9 cellular contexts compared by ENCODE assay signal in the genomic region with DNA sequence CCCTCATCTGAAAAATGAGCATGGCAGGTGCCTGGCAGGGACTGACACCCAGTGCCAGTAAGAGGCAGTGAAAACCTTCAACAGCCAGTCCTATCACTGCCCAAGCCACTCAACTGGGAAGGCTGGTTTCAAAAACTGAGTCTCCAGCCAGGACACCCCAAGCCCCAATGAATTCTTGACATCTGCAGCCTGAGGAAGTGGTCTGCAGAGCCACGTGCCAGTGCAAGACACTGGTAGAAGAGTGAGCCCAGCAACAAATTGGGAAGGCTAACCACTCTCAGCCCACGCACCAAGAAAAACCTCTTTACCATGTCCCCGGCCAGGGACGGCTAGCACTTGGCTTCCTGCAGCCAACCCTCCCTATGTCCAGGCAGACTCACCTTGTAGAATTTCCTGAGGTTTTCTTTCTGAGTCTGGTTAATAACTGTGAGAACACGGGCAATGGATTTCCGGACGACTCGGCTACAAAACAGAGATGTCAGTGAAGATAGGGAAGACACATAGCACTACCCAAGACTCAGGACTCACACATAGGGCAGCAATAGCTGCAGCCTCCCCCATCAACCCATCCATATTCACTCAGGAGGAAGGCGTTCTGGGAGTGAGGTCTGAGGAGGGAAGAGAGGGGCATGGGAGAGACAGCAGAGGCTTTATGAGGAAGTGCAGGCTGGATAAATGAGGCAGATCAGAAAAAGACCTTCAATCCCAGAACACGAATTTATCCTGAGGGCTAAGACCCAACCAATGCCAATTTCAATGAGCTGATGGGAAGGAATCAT. TPM values are rescaled to one million over a fixed set of nuclear protein-coding genes. Genes with fewer than 3 reads are reported as not detected.
DNase-seq lines count a peak whose midpoint lies in the region; ATAC-seq and TF ChIP-seq lines count a peak whose summit lies in the region.
"Had no signal": no experiment of that assay in that cellular context is flagged by ENCODE, and none has a peak within 500 bp of the region (broad histone marks: within the 10 kb centered on the region; RNA-seq: fewer than 3 reads in every experiment).

No MANE protein-coding gene starts in this region.

- CTCF ChIA-PET in CD8-positive, alpha-beta memory T cell (lab: Charles Lee) = interaction anchor here (1.6 to 3.0 kb wide), 4 partner anchors 8 to 87 kb away, joined by 8 to 31 read pairs (median 12); partner anchors contain the start of genes NR6A1 and WDR38

- H3K4me1 Mint-ChIP-seq in CD8-positive, alpha-beta memory T cell = peaks cover 26 to 48% (median 31%) of the 10 kb centered on the region in 3 donors
- peaks cover 43% of the 10 kb centered on the region for H3K4me1 Mint-ChIP-seq in nephron progenitor cell

- peak overlapping the region; percentile 88 to 99 (median 96) for H3K4me3 Mint-ChIP-seq in CD8-positive, alpha-beta memory T cell
- peak overlapping the region; percentile 92 for H3K4me3 Mint-ChIP-seq in nephron progenitor cell

- TF ChIP-seq CTCF in coronary artery (IDR thresholded peaks at IDR 0.05) = no peak
- TF ChIP-seq CTCF in nephron progenitor cell (IDR thresholded peaks at IDR 0.05) = no peak

- H3K27ac Mint-ChIP-seq in CD8-positive, alpha-beta memory T cell = peak overlapping the region; percentile 30 to 98 (median 98)
- peak overlapping the region; percentile 99 for H3K27ac Mint-ChIP-seq in nephron progenitor cell

- no peaks in the 10 kb centered on the region for H3K27me3 ChIP-seq in CD8-positive, alpha-beta memory T cell (ENCODE audit: insufficient read depth, low read length, poor library complexity, severe bottlenecking)

- POLR2A ChIA-PET in CD8-positive, alpha-beta memory T cell (lab: Charles Lee) = interaction anchor here (2.6 to 3.2 kb wide), 2 partner anchors 10 to 89 kb away, joined by 17 to 35 read pairs; partner anchors contain the start of gene NR6A1

- H3K4me1 ChIP-seq in CD8-positive, alpha-beta memory T cell (ENCODE audit: insufficient read depth, low read length) = peaks cover 21% of the 10 kb centered on the region

- no peak for TF ChIP-seq POLR2A in erythroblast (IDR thresholded peaks at IDR 0.05; ENCODE audit: low read length)

- ATAC-seq in GM21367 (IDR thresholded peaks at IDR 0.05; ENCODE audit: unreplicated experiment) = no peak
- ATAC-seq in HG03108 (IDR thresholded peaks at IDR 0.05; ENCODE audit: unreplicated experiment) = no peak

- peak overlapping the region; percentile 96 for H3K27ac ChIP-seq in CD8-positive, alpha-beta memory T cell (ENCODE audit: low read depth, low read length)
- peak overlapping the region in 1 of 2 donors; percentile 93 for H3K27ac ChIP-seq in coronary artery

- peak overlapping the region; percentile 88 for H3K4me3 ChIP-seq in CD8-positive, alpha-beta memory T cell (ENCODE audit: low read length)
- peak overlapping the region; percentile 75 for H3K4me3 ChIP-seq in coronary artery

- peaks cover 32% of the 10 kb centered on the region for H3K36me3 ChIP-seq in CD8-positive, alpha-beta memory T cell (ENCODE audit: insufficient read depth, low read length)

- H3K36me3 Mint-ChIP-seq in CD8-positive, alpha-beta memory T cell = peaks cover 4 to 56% (median 12%) of the 10 kb centered on the region in 3 donors
- H3K36me3 Mint-ChIP-seq in nephron progenitor cell (ENCODE audit: low read depth) = peaks cover 36% of the 10 kb centered on the region

- DNase-seq in CD8-positive, alpha-beta memory T cell = no peak
- DNase-seq in MV-4-11 (lab: John Stamatoyannopoulos, UW) (peak; percentile 10), coronary artery (ENCODE audit: low spot score) (no peak), nephron progenitor cell (no peak), erythroblast (lab: John Stamatoyannopoulos, UW) (no peak)
- no peak for DNase-seq in activated effector memory CD4-positive, alpha-beta T cell treated with Interleukin-2 at 50 U/mL for 16 hours
- DNase-seq: NCI-H774 had no signal

- no peaks in the 10 kb centered on the region for H3K9me3 ChIP-seq in CD8-positive, alpha-beta memory T cell (ENCODE audit: low read length)

- H3K9me3 Mint-ChIP-seq in CD8-positive, alpha-beta memory T cell = no peaks in the 10 kb centered on the region
- no peaks in the 10 kb centered on the region for H3K9me3 Mint-ChIP-seq in nephron progenitor cell

- H3K27me3 Mint-ChIP-seq in CD8-positive, alpha-beta memory T cell = no peaks in the 10 kb centered on the region
- peaks cover 2% of the 10 kb centered on the region for H3K27me3 Mint-ChIP-seq in nephron progenitor cell (ENCODE audit: low read depth, poor library complexity)

RNA-seq across cellular contexts. Expression of gene RPL35, which starts 1.8 kb away (rescaled TPM):
- 1,000 to 10,000 TPM; 2,023 to 2,058 TPM for total RNA-seq in CD8-positive, alpha-beta memory T cell
- polyA plus RNA-seq in CD8-positive, alpha-beta memory T cell = 1,829 TPM

RNA-seq across cellular contexts. Expression of gene ARPC5L, which starts 1.9 kb away (rescaled TPM):
- 100 to 1,000 TPM; 116 to 120 TPM for total RNA-seq in CD8-positive, alpha-beta memory T cell
- polyA plus RNA-seq in CD8-positive, alpha-beta memory T cell = 118 TPM

RNA-seq across cellular contexts. Expression of gene WDR38, which starts 6.7 kb away (rescaled TPM):
- not detected for total RNA-seq in CD8-positive, alpha-beta memory T cell
- polyA plus RNA-seq in CD8-positive, alpha-beta memory T cell = not detected
